8 cellular contexts compared by ENCODE assay signal in the genomic region with DNA sequence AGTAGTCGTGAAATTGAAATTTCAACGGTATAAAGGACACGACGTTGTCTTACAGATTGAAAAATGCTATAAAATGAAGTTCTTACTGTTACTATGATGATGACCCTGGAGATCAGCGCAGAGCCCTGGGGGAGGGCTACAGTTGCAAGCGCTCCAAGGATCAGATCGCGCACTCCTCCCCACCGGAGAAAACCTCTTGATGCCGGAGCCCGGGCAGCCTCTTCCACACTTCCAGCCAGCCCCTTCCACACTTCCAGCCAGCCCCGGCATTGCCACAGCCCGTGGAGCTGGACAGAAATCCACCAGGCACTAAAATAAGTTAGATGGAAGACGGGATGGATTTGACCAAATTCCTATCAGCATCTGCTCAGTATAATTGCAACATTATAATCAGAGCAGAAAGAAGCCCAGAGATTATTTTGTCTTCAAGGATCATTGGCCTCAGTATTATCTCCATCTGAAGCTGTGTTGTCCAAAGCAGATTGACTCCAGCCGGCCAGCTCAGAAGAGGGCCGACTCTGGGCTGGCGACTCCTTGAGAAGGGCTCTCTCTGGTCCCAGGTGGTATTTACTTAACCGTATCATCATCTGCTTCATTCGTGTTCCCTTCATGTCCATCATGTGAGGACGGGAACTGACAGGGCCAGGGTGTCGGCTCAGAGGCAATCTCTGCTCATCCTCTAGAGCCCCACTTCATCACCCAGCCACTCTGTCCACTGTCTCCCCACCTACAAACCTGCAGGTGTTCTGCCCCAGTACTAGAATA. TPM values are rescaled to one million over a fixed set of nuclear protein-coding genes. Genes with fewer than 3 reads are reported as not detected.
DNase-seq lines count a peak whose midpoint lies in the region; ATAC-seq, FAIRE-seq and TF ChIP-seq lines count a peak whose summit lies in the region.

No MANE protein-coding gene starts in this region.

- intact Hi-C loops in CD4-positive, alpha-beta T cell (cut with DNase I, micrococcal nuclease), result loop anchor here in 1 of 2 experiments (1.0 kb wide), 1 partner anchor 195 kb away; no protein-coding TSS in a partner anchor

- no peak overlapping the region for H4K5ac ChIP-seq in H1 (ENCODE audit: insufficient read length, low read depth, low read length)

- no peak overlapping the region for H3K14ac ChIP-seq in H1 (ENCODE audit: insufficient read length)

- CTCF ChIA-PET in CD4-positive, alpha-beta T cell (lab: Charles Lee), result interaction anchor here (0.6 to 1.4 kb wide), 3 partner anchors 33 to 663 kb away, joined by 3 to 16 read pairs (median 4); no protein-coding TSS in a partner anchor
- CTCF ChIA-PET in H1 (lab: Charles Lee; ENCODE audit: partially characterized antibody), result interaction anchor here (0.9 to 2.1 kb wide), 5 partner anchors 25 to 123 kb away, joined by 3 to 11 read pairs (median 3); no protein-coding TSS in a partner anchor

- no peak for TF ChIP-seq EP300 in H1 (IDR thresholded peaks at IDR 0.05; ENCODE audit: borderline replicate concordance in 1 of 2, low read depth in 2 of 2, low read length in 2 of 2)

- TF ChIP-seq CTCF in CD4-positive, alpha-beta T cell (IDR thresholded peaks at IDR 0.05), result no peak
- TF ChIP-seq CTCF in OCI-LY3 (IDR thresholded peaks at IDR 0.05; ENCODE audit: low read depth, low read length) (no peak), H1 (IDR thresholded peaks at IDR 0.05; ENCODE audit: control extremely low read depth in 1 of 3, insufficient read depth in 1 of 3, low read depth in 1 of 3, low read length in 3 of 3) (no peak), osteocyte (IDR thresholded peaks at IDR 0.05) (no peak)

- H3K4me2 ChIP-seq in OCI-LY3 (ENCODE audit: low read length), result peak overlapping the region; percentile 76
- H3K4me2 ChIP-seq in H1 (ENCODE audit: insufficient read depth in 1 of 2, low read depth in 2 of 2, low read length in 2 of 2), result peak overlapping the region; percentile 92 to 95

- H4K8ac ChIP-seq in H1 (ENCODE audit: extremely low read depth, insufficient read depth, low read length), result no peak overlapping the region

- no peak for TF ChIP-seq RAD21 in H1 (IDR thresholded peaks at IDR 0.05 in 1 of 2, conservative IDR thresholded peaks at IDR 0.05 in 1 of 2; ENCODE audit: low read depth in 2 of 2, low read length in 2 of 2)

- H3K27me3 ChIP-seq in CD4-positive, alpha-beta T cell (ENCODE audit: control insufficient read depth, insufficient read depth, low read length), result peaks cover 22% of the 10 kb centered on the region
- H3K27me3 ChIP-seq in OCI-LY3 (ENCODE audit: low read depth, low read length) (peaks cover 23% of the 10 kb centered on the region), H1 (replicated peaks in 1 of 4; ENCODE audit: control insufficient read depth in 3 of 4, extremely low read depth in 1 of 4, insufficient read depth in 3 of 4, low read length in 3 of 4) (peaks cover 15 to 33% (median 25%) of the 10 kb centered on the region in 4 experiments)

- H2AFZ ChIP-seq in OCI-LY3 (ENCODE audit: low read depth, low read length), result peak overlapping the region; percentile 95
- peak overlapping the region; percentile 6; the same call in 1 of the 2 replicates for H2AFZ ChIP-seq in H1 (ENCODE audit: low read length)

- no peak overlapping the region for H2BK120ac ChIP-seq in H1 (replicated peaks; ENCODE audit: low read depth, low read length)

- H3K56ac ChIP-seq in H1 (replicated peaks; ENCODE audit: insufficient read length, low read depth, low read length), result no peak overlapping the region

- H3K4me3 Mint-ChIP-seq in CD4-positive, alpha-beta T cell, result peak overlapping the region; percentile 85
- H3K4me3 Mint-ChIP-seq in osteocyte (ENCODE audit: unreplicated experiment), result peak overlapping the region; percentile 85

- ATAC-seq in CD4-positive, alpha-beta T cell (ENCODE audit: poor library complexity), result no peak
- ATAC-seq in GM21825 (IDR thresholded peaks at IDR 0.05; ENCODE audit: unreplicated experiment) (no peak), HG03280 (IDR thresholded peaks at IDR 0.05; ENCODE audit: unreplicated experiment) (no peak), GM21367 (IDR thresholded peaks at IDR 0.05; ENCODE audit: unreplicated experiment) (no peak)

- no peak overlapping the region for H3K27ac Mint-ChIP-seq in CD4-positive, alpha-beta T cell
- H3K27ac Mint-ChIP-seq in osteocyte (ENCODE audit: unreplicated experiment), result no peak overlapping the region

- DNase-seq in CD4-positive, alpha-beta T cell, result no peak
- DNase-seq in H1 (ENCODE audit: low read depth in 1 of 2, low spot score in 2 of 2) (no peak), osteocyte (ENCODE audit: extremely low spot score, unreplicated experiment) (no peak), NCI-H2171 (lab: John Stamatoyannopoulos, UW) (no peak)

- no peak overlapping the region for H2BK5ac ChIP-seq in H1 (ENCODE audit: low read depth, low read length)

- no peak overlapping the region for H2BK20ac ChIP-seq in H1 (ENCODE audit: low read length)

- no peak for FAIRE-seq in H1 (lab: Jason Lieb, UNC)

- H3K9me3 ChIP-seq in CD4-positive, alpha-beta T cell (ENCODE audit: control insufficient read depth, low read length), result no peaks in the 10 kb centered on the region
- H3K9me3 ChIP-seq in OCI-LY3 (ENCODE audit: insufficient read depth, low read length) (no peaks in the 10 kb centered on the region), H1 (ENCODE audit: insufficient read depth in 2 of 2, low read depth in 1 of 2, low read length in 1 of 2) (no peaks in the 10 kb centered on the region)

- H3K4me1 Mint-ChIP-seq in CD4-positive, alpha-beta T cell (ENCODE audit: low read depth), result peaks cover 4% of the 10 kb centered on the region
- peaks cover 16% of the 10 kb centered on the region for H3K4me1 Mint-ChIP-seq in osteocyte (ENCODE audit: unreplicated experiment)

- H3K79me1 ChIP-seq in H1 (ENCODE audit: low read depth, low read length), result no peaks in the 10 kb centered on the region

- no peak overlapping the region for H3K4ac ChIP-seq in H1 (replicated peaks; ENCODE audit: insufficient read length, low read depth, low read length)

- H3K18ac ChIP-seq in H1 (ENCODE audit: extremely low read depth, low read length), result no peak overlapping the region

- no peaks in the 10 kb centered on the region for H3K36me3 ChIP-seq in OCI-LY3 (replicated peaks; ENCODE audit: low read depth, low read length)
- H3K36me3 ChIP-seq in H1 (ENCODE audit: control insufficient read depth in 2 of 4, insufficient read depth in 4 of 4, low read length in 3 of 4), result no peaks in the 10 kb centered on the region

- H3K23me2 ChIP-seq in H1 (ENCODE audit: low read depth, low read length), result peaks cover 13% of the 10 kb centered on the region

- H3K79me2 ChIP-seq in OCI-LY3 (ENCODE audit: low read length) (no peaks in the 10 kb centered on the region), H1 (ENCODE audit: control insufficient read depth in 1 of 2, insufficient read depth in 2 of 2, low read length in 2 of 2) (no peaks in the 10 kb centered on the region)

- no peak overlapping the region for H4K91ac ChIP-seq in H1 (replicated peaks; ENCODE audit: insufficient read length, low read length)

- POLR2A ChIA-PET in CD4-positive, alpha-beta T cell (lab: Charles Lee), result interaction anchor here (2.2 kb wide), 1 partner anchor 53 kb away, joined by 7 read pairs; the partner anchor contains the start of gene PEX26
- POLR2A ChIA-PET in H1 (lab: Charles Lee; ENCODE audit: partially characterized antibody), result interaction anchor here (0.6 kb wide), 1 partner anchor 118 kb away, joined by 4 read pairs; no protein-coding TSS in a partner anchor

- H3K27me3 Mint-ChIP-seq in CD4-positive, alpha-beta T cell, result peaks cover 69% of the 10 kb centered on the region
- peaks cover 8% of the 10 kb centered on the region for H3K27me3 Mint-ChIP-seq in osteocyte (ENCODE audit: unreplicated experiment)

- H3K4me3 ChIP-seq in OCI-LY3 (ENCODE audit: low read length) (peak overlapping the region; percentile 79), H1 (ENCODE audit: extremely low read depth in 1 of 4, insufficient read depth in 2 of 4, low read depth in 3 of 4, low read length in 4 of 4) (peak overlapping the region; percentile 42 to 66 (median 56); a peak in 5 of 8 replicates)

- H3K9ac ChIP-seq in OCI-LY3 (ENCODE audit: low read length) (peak overlapping the region; percentile 54), H1 (replicated peaks in 1 of 4; ENCODE audit: extremely low read depth in 1 of 4, low read depth in 3 of 4, low read length in 3 of 4) (no peak overlapping the region)

- H2BK12ac ChIP-seq in H1 (ENCODE audit: low read depth, low read length), result no peak overlapping the region

- no peak overlapping the region for H3K23ac ChIP-seq in H1 (ENCODE audit: insufficient read length)

- no peak overlapping the region for H2AK5ac ChIP-seq in H1 (ENCODE audit: low read depth, low read length)

- H3K4me1 ChIP-seq in OCI-LY3 (ENCODE audit: low read length), result peaks cover 22% of the 10 kb centered on the region
- H3K4me1 ChIP-seq in H1 (replicated peaks in 1 of 4; ENCODE audit: control insufficient read depth in 3 of 4, insufficient read depth in 4 of 4, low read length in 3 of 4), result peaks cover 0 to 10% (median 5%) of the 10 kb centered on the region in 4 experiments; a peak in 6 of 7 replicates

- no peak for TF ChIP-seq POLR2A in H1 (IDR thresholded peaks at IDR 0.05; ENCODE audit: control extremely low read depth in 1 of 2, low read depth in 2 of 2, low read length in 2 of 2)

- H3K9me3 Mint-ChIP-seq in CD4-positive, alpha-beta T cell, result no peaks in the 10 kb centered on the region
- no peaks in the 10 kb centered on the region for H3K9me3 Mint-ChIP-seq in osteocyte (ENCODE audit: unreplicated experiment)

- H3K27ac ChIP-seq in CD4-positive, alpha-beta T cell (ENCODE audit: low read depth, low read length), result no peak overlapping the region
- H3K27ac ChIP-seq in OCI-LY3 (ENCODE audit: low read length) (no peak overlapping the region), H1 (ENCODE audit: low read depth, low read length) (no peak overlapping the region)

- 71% methylated on average over 21 of the region's 21 CpGs; no CpG with 5 or more reads in 1 of the 2 experiments for WGBS in H1 (ENCODE audit: extremely low coverage in 1 of 2, insufficient coverage in 1 of 2, insufficient read length in 1 of 2, insufficient replicate concordance in 2 of 2, low coverage in 1 of 2, low lambda C conversion rate in 2 of 2, missing lambda C conversion rate in 1 of 2), 2 experiments

- H3K36me3 Mint-ChIP-seq in CD4-positive, alpha-beta T cell (ENCODE audit: low read depth), result no peaks in the 10 kb centered on the region
- no peaks in the 10 kb centered on the region for H3K36me3 Mint-ChIP-seq in osteocyte (ENCODE audit: unreplicated experiment)

- H2BK15ac ChIP-seq in H1 (ENCODE audit: low read length), result no peak overlapping the region

- H4K20me1 ChIP-seq in OCI-LY3 (ENCODE audit: insufficient read depth, low read length) (no peaks in the 10 kb centered on the region), H1 (replicated peaks in 1 of 2; ENCODE audit: control insufficient read depth in 1 of 2, insufficient read depth in 2 of 2, low read length in 2 of 2) (peaks cover 1% of the 10 kb centered on the region in 2 experiments)

RNA-seq across cellular contexts. Expression of gene MICAL3, which starts 0.8 kb away (rescaled TPM):
- total RNA-seq in CD4-positive, alpha-beta T cell, result 1 to 10 TPM; 9.4 to 9.9 TPM
- 39.2 and 41.8 TPM in 2 replicates for total RNA-seq in H1 (2021; fragmentation: NEBNext Ultra II Directional; extraction: Animal tissue kit (Norgen Biotek cat#: 25700))
- 8.3 and 10.8 TPM in 2 replicates for polyA plus RNA-seq in H1 (2011; rRNA removed)
- 10.7 TPM for polyA plus RNA-seq in H1 (2011; cell fraction: cytosol; rRNA removed)
- polyA plus RNA-seq in H1 (2011; cell fraction: nucleus; rRNA removed), result 32.8 TPM
- 18.4 to 26.8 TPM (median 20.0 TPM) in 4 replicates for polyA plus RNA-seq in H1 (2012, experiment 1 of 2)
- polyA plus RNA-seq in H1 (2012, experiment 2 of 2), result 5.5 TPM
- 13.1 TPM for polyA plus RNA-seq in H1 (2013, experiment 1 of 2)
- polyA plus RNA-seq in H1 (2013, experiment 2 of 2), result 13.3 TPM
- polyA minus RNA-seq in H1 (2011; rRNA and poly(A)+ RNA removed), result 31.2 and 33.7 TPM in 2 replicates
- polyA minus RNA-seq in H1 (2011; cell fraction: cytosol; rRNA and poly(A)+ RNA removed), result 13.2 TPM
- polyA minus RNA-seq in H1 (2011; cell fraction: nucleus; rRNA and poly(A)+ RNA removed), result 34.5 TPM
- 44.2 and 47.9 TPM in 2 replicates for total RNA-seq in osteocyte

RNA-seq across cellular contexts. Expression of gene PEX26, which starts 52.7 kb away (rescaled TPM):
- total RNA-seq in CD4-positive, alpha-beta T cell, result 10 to 100 TPM; 19.6 to 20.8 TPM
- 46.6 and 49.0 TPM in 2 replicates for total RNA-seq in H1 (2021; fragmentation: NEBNext Ultra II Directional; extraction: Animal tissue kit (Norgen Biotek cat#: 25700))
- 33.1 and 41.9 TPM in 2 replicates for polyA plus RNA-seq in H1 (2011; rRNA removed)
- 29.4 TPM for polyA plus RNA-seq in H1 (2011; cell fraction: cytosol; rRNA removed)
- 35.7 TPM for polyA plus RNA-seq in H1 (2011; cell fraction: nucleus; rRNA removed)
- 33.8 to 41.7 TPM (median 38.8 TPM) in 4 replicates for polyA plus RNA-seq in H1 (2012, experiment 1 of 2)
- 43.1 TPM for polyA plus RNA-seq in H1 (2012, experiment 2 of 2)
- 26.5 TPM for polyA plus RNA-seq in H1 (2013, experiment 1 of 2)
- polyA plus RNA-seq in H1 (2013, experiment 2 of 2), result 27.2 TPM
- polyA minus RNA-seq in H1 (2011; rRNA and poly(A)+ RNA removed), result 41.2 and 46.0 TPM in 2 replicates
- polyA minus RNA-seq in H1 (2011; cell fraction: cytosol; rRNA and poly(A)+ RNA removed), result 21.4 TPM
- 20.6 TPM for polyA minus RNA-seq in H1 (2011; cell fraction: nucleus; rRNA and poly(A)+ RNA removed)
- 43.3 and 43.5 TPM in 2 replicates for total RNA-seq in osteocyte
